9 cellular contexts compared by ENCODE assay signal in genomic region chr5:43627028-43627427, GRCh38. TPM values are rescaled to one million over a fixed set of nuclear protein-coding genes. Genes with fewer than 3 reads are reported as not detected.
DNase-seq lines count a peak whose midpoint lies in the region; ATAC-seq, FAIRE-seq and TF ChIP-seq lines count a peak whose summit lies in the region.
"Had no signal": no experiment of that assay in that cellular context is flagged by ENCODE, and none has a peak within 500 bp of the region (broad histone marks: within the 10 kb centered on the region; RNA-seq: fewer than 3 reads in every experiment).

No MANE protein-coding gene starts in this region.

- no peak overlapping the region for H3K23ac ChIP-seq in mesendoderm (ENCODE audit: low read length)

- H3K4me3 ChIP-seq in AG04449 (ENCODE audit: low read depth, low read length) = no peak overlapping the region
- H3K4me3 ChIP-seq in mesendoderm (ENCODE audit: low read length) = no peak overlapping the region
- H3K4me3 ChIP-seq in smooth muscle cell = no peak overlapping the region
- H3K4me3 ChIP-seq: upper lobe of left lung had no signal

- no peaks in the 10 kb centered on the region for H3K4me1 ChIP-seq in mesendoderm (ENCODE audit: control insufficient read depth, low read depth, low read length)
- no peaks in the 10 kb centered on the region for H3K4me1 ChIP-seq in smooth muscle cell (ENCODE audit: low read depth)

- H3K4ac ChIP-seq in mesendoderm (ENCODE audit: low read depth, low read length) = no peak overlapping the region

- ATAC-seq in HG03159 (IDR thresholded peaks at IDR 0.05; ENCODE audit: unreplicated experiment) = no peak

- H3K9me3 ChIP-seq in smooth muscle cell (replicated peaks; ENCODE audit: low read depth) = no peaks in the 10 kb centered on the region
- H3K9me3 ChIP-seq: upper lobe of left lung had no signal

- no peak overlapping the region for H3K4me2 ChIP-seq in mesendoderm (ENCODE audit: low read length)
- H3K4me2 ChIP-seq in smooth muscle cell = no peak overlapping the region

- POLR2A ChIA-PET in AG04449 (lab: Yijun Ruan, JAX) = no interaction called here

- no peak overlapping the region for H2BK15ac ChIP-seq in mesendoderm (replicated peaks; ENCODE audit: low read depth)

- H3F3A ChIP-seq in smooth muscle cell (ENCODE audit: low read depth) = peaks cover 5% of the 10 kb centered on the region

- no peaks in the 10 kb centered on the region for H3K36me3 ChIP-seq in mesendoderm (ENCODE audit: control insufficient read depth, insufficient read depth, low read length)
- H3K36me3 ChIP-seq in smooth muscle cell (ENCODE audit: low read depth) = no peaks in the 10 kb centered on the region

- WGBS in mesendoderm (ENCODE audit: extremely low coverage, insufficient coverage, low lambda C conversion rate) = no CpG with 5 or more reads among the region's 2 CpGs
- WGBS in smooth muscle cell (ENCODE audit: low lambda C conversion rate) = 55% methylated on average over 2 of the region's 2 CpGs

- H3K9ac ChIP-seq in mesendoderm (ENCODE audit: low read length) = no peak overlapping the region
- no peak overlapping the region for H3K9ac ChIP-seq in smooth muscle cell (ENCODE audit: low read depth)

- no peak overlapping the region for H3K56ac ChIP-seq in mesendoderm (ENCODE audit: low read length)

- TF ChIP-seq POLR2A in GM12891 (IDR thresholded peaks at IDR 0.05; ENCODE audit: low read depth, low read length) = no peak

- no peak overlapping the region for H2BK5ac ChIP-seq in mesendoderm (ENCODE audit: low read length)

- no peak overlapping the region for H2BK120ac ChIP-seq in mesendoderm (ENCODE audit: low read depth, low read length)

- H3K27me3 ChIP-seq in mesendoderm (ENCODE audit: insufficient read depth, low read length, poor library complexity) = no peaks in the 10 kb centered on the region
- H3K27me3 ChIP-seq in smooth muscle cell (ENCODE audit: low read depth) = no peaks in the 10 kb centered on the region
- H3K27me3 ChIP-seq: upper lobe of left lung had no signal

- H2AFZ ChIP-seq in smooth muscle cell (ENCODE audit: low read depth) = no peak overlapping the region

- CTCF ChIA-PET in AG04449 (lab: Yijun Ruan, JAX) = interaction anchor here (0.7 to 1.9 kb wide), 13 partner anchors 8 to 1147 kb away, joined by 3 to 10 read pairs (median 5); no protein-coding TSS in a partner anchor

- TF ChIP-seq CTCF in AG04449 (IDR thresholded peaks at IDR 0.05; ENCODE audit: insufficient read depth, low read length, missing control alignments) = peak; percentile 79
- TF ChIP-seq CTCF in smooth muscle cell (IDR thresholded peaks at IDR 0.05; ENCODE audit: borderline replicate concordance, insufficient read depth, poor library complexity, severe bottlenecking) = no peak

- DNase-seq in AG04449 (ENCODE audit: low read depth, low spot score) (no peak), GM12891 (ENCODE audit: insufficient read length, low spot score) (no peak), NCI-H510A (lab: John Stamatoyannopoulos, UW) (peak; percentile 11), cerebellar cortex (ENCODE audit: low spot score) (peak; percentile 65), mesendoderm (peak; percentile 94), smooth muscle cell (lab: John Stamatoyannopoulos, UW; ENCODE audit: unreplicated experiment) (no peak)
- DNase-seq in activated CD8-positive, alpha-beta memory T cell treated with anti-CD3 and anti-CD28 coated beads, Interleukin-2, amount 50 U/mL, for 4 hours = no peak
- DNase-seq: upper lobe of left lung had no signal

- H3K79me2 ChIP-seq in mesendoderm (ENCODE audit: control insufficient read depth, insufficient read depth, low read length) (no peaks in the 10 kb centered on the region), smooth muscle cell (ENCODE audit: low read depth) (no peaks in the 10 kb centered on the region)

- H3K27ac ChIP-seq in mesendoderm (ENCODE audit: low read depth, low read length) (no peak overlapping the region), smooth muscle cell (ENCODE audit: low read depth) (no peak overlapping the region)
- H3K27ac ChIP-seq: upper lobe of left lung had no signal

- no peaks in the 10 kb centered on the region for H3K79me1 ChIP-seq in mesendoderm (ENCODE audit: low read length)

- peak; percentile 31 for FAIRE-seq in GM12891 (lab: Jason Lieb, UNC)

- peaks cover 10% of the 10 kb centered on the region for H4K20me1 ChIP-seq in smooth muscle cell (ENCODE audit: low read depth)

- no peak overlapping the region for H2AK5ac ChIP-seq in mesendoderm (ENCODE audit: low read length)

- H3K18ac ChIP-seq in mesendoderm (ENCODE audit: low read length) = no peak overlapping the region

- H4K5ac ChIP-seq in mesendoderm (ENCODE audit: low read length) = no peak overlapping the region

- no peak overlapping the region for H4K8ac ChIP-seq in mesendoderm (ENCODE audit: low read depth, low read length)

TF ChIP-seq in GM12891, 5 proteins besides CTCF, POLR2A, EP300 and RAD21:
- TF ChIP-seq POLR2AphosphoS5 (IDR thresholded peaks at IDR 0.05; ENCODE audit: low read depth, low read length) (no peak), PAX5 (IDR thresholded peaks at IDR 0.05; ENCODE audit: insufficient read depth, low read length, severe bottlenecking) (no peak), TAF1 (IDR thresholded peaks at IDR 0.05; ENCODE audit: low read depth, low read length) (no peak), POU2F2 (IDR thresholded peaks at IDR 0.05; ENCODE audit: low read depth, low read length) (no peak), SPI1 (IDR thresholded peaks at IDR 0.05; ENCODE audit: low read depth, low read length) (no peak)

RNA-seq across cellular contexts. Expression of gene NNT, which starts 24.0 kb away (rescaled TPM):
- 25.3 TPM for polyA plus RNA-seq in GM12891 (2012; ENCODE audit: low read depth, missing spikeins)
- polyA plus RNA-seq in mesendoderm (2013, experiment 1 of 2) = 7.2 TPM
- 7.0 TPM for polyA plus RNA-seq in mesendoderm (2013, experiment 2 of 2)
- 39.8 and 49.8 TPM in 2 replicates for total RNA-seq in smooth muscle cell
- 20.3 and 26.8 TPM in 2 replicates for polyA plus RNA-seq in smooth muscle cell

Comparison
In these comparisons a context has a peak if more than half of its experiments do, and no peak if none do; other contexts are left out.
1. DNase-seq: peak in NCI-H510A (single experiment), cerebellar cortex (single experiment) and mesendoderm (single experiment); none in AG04449 (single experiment), GM12891 (single experiment), smooth muscle cell (single experiment) and activated CD8-positive, alpha-beta memory T cell treated with anti-CD3 and anti-CD28 coated beads, Interleukin-2, amount 50 U/mL, for 4 hours (single experiment).